ENCODE assay signal across 16 cellular contexts in the genomic region with DNA sequence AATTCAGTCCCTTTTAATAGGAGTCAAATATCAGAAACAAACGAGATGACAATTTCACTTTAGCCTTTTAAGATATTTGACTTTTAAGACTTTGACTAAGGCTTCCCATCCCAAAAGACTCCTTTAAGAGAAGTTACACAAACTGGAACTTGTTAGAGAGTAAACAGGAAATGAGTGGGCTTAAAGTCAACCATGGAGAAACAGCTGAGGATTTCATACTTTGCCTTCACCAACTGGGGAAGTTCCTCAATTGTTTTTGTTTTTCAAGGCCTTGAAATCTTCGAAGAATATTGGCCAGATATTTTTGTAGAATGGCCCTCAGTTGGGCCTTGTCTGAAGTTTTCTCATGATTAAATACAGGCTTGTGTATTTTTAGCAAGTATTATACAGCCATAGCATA.
"Had no signal": no experiment of that assay in that cellular context is flagged by ENCODE, and none has a peak within 500 bp of the region (broad histone marks: within the 10 kb centered on the region; RNA-seq: fewer than 3 reads in every experiment).

No MANE protein-coding gene starts in this region.

- DNase-seq: activated CD4-positive, alpha-beta T cell treated with anti-CD3 and anti-CD28 coated beads for 36 hours; activated CD4-positive, alpha-beta T cell treated with anti-CD3 and anti-CD28 coated beads, Interleukin-2, amount 50 U/mL, for 48 hours; activated gamma-delta T cell; dermis blood vessel endothelial cell; effector memory CD4-positive, alpha-beta T cell; lower lobe of right lung; nucleus accumbens; sigmoid colon; stimulated activated CD4-positive, alpha-beta T cell treated with anti-CD3 and anti-CD28 coated beads, Interleukin-12 subunit alpha, Interleukin-12 subunit beta, amount 100 ng/mL, for 4 hours; stimulated activated CD4-positive, alpha-beta T cell treated with anti-CD3 and anti-CD28 coated beads, Interleukin-1b, Interleukin-23, amount 100 ng/mL, for 48 hours; stimulated activated CD8-positive, alpha-beta memory T cell treated with anti-CD3 and anti-CD28 coated beads, Interleukin-4, amount 100 ng/mL, for 48 hours; stimulated activated naive CD8-positive, alpha-beta T cell treated with anti-CD3 and anti-CD28 coated beads, Interleukin-15, Interleukin-2, amounts not matched to agents 100 U/mL and 50 U/mL, for 24 hours; substantia nigra; T-helper 2 cell; tibial artery had no signal

- H3K4me3 ChIP-seq: esophagus muscularis mucosa, lower lobe of right lung, sigmoid colon, tibial artery had no signal

- H3K4me1 ChIP-seq: esophagus muscularis mucosa, lower lobe of right lung, sigmoid colon, tibial artery had no signal

- H3K27ac ChIP-seq: esophagus muscularis mucosa, lower lobe of right lung, sigmoid colon, tibial artery had no signal

- H3K9me3 ChIP-seq: esophagus muscularis mucosa, lower lobe of right lung, sigmoid colon, tibial artery had no signal

- H3K36me3 ChIP-seq: esophagus muscularis mucosa, lower lobe of right lung, sigmoid colon, tibial artery had no signal
